9 cellular contexts compared by ENCODE assay signal in the genomic region with DNA sequence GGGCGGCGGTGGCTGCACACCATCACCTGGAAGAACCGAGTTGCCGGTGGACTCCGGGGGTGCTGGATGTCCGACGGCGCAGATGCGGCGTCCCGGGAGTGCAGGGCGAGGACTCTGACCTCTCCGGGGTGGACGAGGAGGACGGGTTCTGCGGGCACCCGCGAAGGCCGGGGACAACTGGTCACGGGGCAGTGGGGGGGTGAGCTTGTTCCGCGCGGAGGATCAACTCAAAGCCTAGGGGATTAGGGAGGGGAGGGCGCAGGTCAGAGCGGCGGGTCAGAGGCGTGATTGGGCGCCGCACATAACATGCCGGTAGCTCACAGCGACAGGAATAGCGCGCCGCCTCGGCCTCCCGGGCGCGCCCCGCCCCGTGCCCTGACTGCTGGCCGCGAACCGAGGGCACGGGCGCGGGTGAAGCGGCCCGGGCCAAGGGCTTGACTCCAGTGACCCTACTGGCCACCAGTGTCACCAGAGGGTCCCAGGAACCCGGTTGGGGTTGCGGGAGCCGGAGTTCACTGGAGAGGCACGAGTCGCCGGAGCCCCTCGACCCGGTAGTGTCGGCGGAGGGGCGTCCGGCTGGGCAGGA. TPM values are rescaled to one million over a fixed set of nuclear protein-coding genes. Genes with fewer than 3 reads are reported as not detected.
DNase-seq lines count a peak whose midpoint lies in the region; ATAC-seq and TF ChIP-seq lines count a peak whose summit lies in the region.
"Had no signal": no experiment of that assay in that cellular context is flagged by ENCODE, and none has a peak within 500 bp of the region (broad histone marks: within the 10 kb centered on the region; RNA-seq: fewer than 3 reads in every experiment).

A gene with protein sequence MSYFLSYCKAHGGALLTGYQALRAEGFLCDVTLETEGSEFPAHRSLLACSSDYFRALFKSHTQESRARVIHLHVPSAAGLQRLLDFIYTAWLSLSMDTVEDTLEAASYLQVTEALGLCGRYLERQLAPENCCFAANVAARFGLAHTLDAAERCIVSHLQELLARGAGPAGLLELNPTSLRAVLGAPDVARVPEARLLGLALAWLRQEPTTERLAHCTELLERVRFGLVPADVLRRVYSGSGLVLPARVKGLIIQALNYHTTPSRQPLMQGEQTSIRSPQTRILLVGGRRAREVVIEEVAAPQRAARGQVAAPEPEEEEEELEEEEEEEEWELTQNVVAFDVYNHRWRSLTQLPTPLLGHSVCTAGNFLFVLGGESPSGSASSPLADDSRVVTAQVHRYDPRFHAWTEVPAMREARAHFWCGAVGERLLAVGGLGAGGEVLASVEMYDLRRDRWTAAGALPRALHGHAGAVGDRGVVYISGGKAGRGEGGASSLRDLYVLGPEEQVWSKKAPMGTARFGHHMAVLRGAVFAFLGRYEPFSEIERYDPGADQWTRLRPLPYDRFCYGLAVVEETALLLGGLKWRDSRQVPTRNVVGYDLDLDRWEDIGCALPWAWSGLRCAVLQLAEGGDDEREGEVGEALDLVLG (minus strand): TSS at position 179 of the 586 bp plus-strand sequence. CDS start 542 bp downstream, outside the sequence.

- H3K27me3 ChIP-seq in kidney epithelial cell (ENCODE audit: control insufficient read depth, insufficient read depth, low read length) (peaks cover 10% of the 10 kb centered on the region), suprapubic skin (peaks cover 17% of the 10 kb centered on the region), prostate gland (replicated peaks; ENCODE audit: insufficient read depth) (no peaks in the 10 kb centered on the region)

- H3K4me3 ChIP-seq in kidney epithelial cell (ENCODE audit: low read depth, low read length), result peak within 1 kb of the TSS; percentile 25
- peak within 1 kb of the TSS; percentile 44 for H3K4me3 ChIP-seq in suprapubic skin
- no peak within 1 kb of the TSS for H3K4me3 ChIP-seq in prostate gland

- peaks cover 5% of the 10 kb centered on the region for H3K4me1 Mint-ChIP-seq in activated naive CD8-positive, alpha-beta T cell (ENCODE audit: low read depth)

- intact Hi-C loops in prostate gland (cut with DNase I), result no loop called here

- H3K36me3 ChIP-seq in kidney epithelial cell (ENCODE audit: control insufficient read depth, insufficient read depth, low read length) (no peaks in the 10 kb centered on the region), suprapubic skin (no peaks in the 10 kb centered on the region), prostate gland (no peaks in the 10 kb centered on the region)

- peak within 1 kb of the TSS; percentile 65 for H3K4me3 Mint-ChIP-seq in activated naive CD8-positive, alpha-beta T cell

- H3K9me3 Mint-ChIP-seq in activated naive CD8-positive, alpha-beta T cell (ENCODE audit: low read depth), result no peaks in the 10 kb centered on the region

- no peak within 1 kb of the TSS for H3K27ac Mint-ChIP-seq in activated naive CD8-positive, alpha-beta T cell

- peak; percentile 26 for DNase-seq in activated CD4-positive, alpha-beta T cell treated with anti-CD3 and anti-CD28 coated beads for 48 hours
- DNase-seq in activated CD4-positive, alpha-beta T cell treated with anti-CD3 and anti-CD28 coated beads for 1 hour, result no peak
- DNase-seq in kidney epithelial cell (ENCODE audit: low read depth), result no peak
- no peak for DNase-seq in suprapubic skin (ENCODE audit: low spot score in 2 of 2)
- no peak for DNase-seq in prostate gland (ENCODE audit: low spot score)
- no peak for DNase-seq in nucleus accumbens (lab: John Stamatoyannopoulos, UW)

- TF ChIP-seq EP300 in suprapubic skin (IDR thresholded peaks at IDR 0.05), result no peak

- H3K27ac ChIP-seq in suprapubic skin (no peak within 1 kb of the TSS), prostate gland (no peak within 1 kb of the TSS)

- no peaks in the 10 kb centered on the region for H3K27me3 Mint-ChIP-seq in activated naive CD8-positive, alpha-beta T cell

- WGBS in suprapubic skin, result 57% methylated on average over 25 of the region's 60 CpGs
- WGBS in prostate gland, result 13% methylated on average over 8 of the region's 60 CpGs

- H3K4me1 ChIP-seq in suprapubic skin (no peaks in the 10 kb centered on the region), prostate gland (replicated peaks) (no peaks in the 10 kb centered on the region)

- TF ChIP-seq CTCF in kidney epithelial cell (IDR thresholded peaks at IDR 0.05; ENCODE audit: insufficient read depth, low read length, poor library complexity, severe bottlenecking), result no peak
- TF ChIP-seq CTCF in suprapubic skin (IDR thresholded peaks at IDR 0.05), result no peak
- no peak for TF ChIP-seq CTCF in prostate gland (IDR thresholded peaks at IDR 0.05)

- no peak for ATAC-seq in GM19395 (IDR thresholded peaks at IDR 0.05; ENCODE audit: unreplicated experiment)

- H3K36me3 Mint-ChIP-seq in activated naive CD8-positive, alpha-beta T cell, result no peaks in the 10 kb centered on the region

- TF ChIP-seq POLR2A in suprapubic skin (IDR thresholded peaks at IDR 0.05) (no peak), prostate gland (IDR thresholded peaks at IDR 0.05) (no peak)

- H3K9me3 ChIP-seq in suprapubic skin (no peaks in the 10 kb centered on the region), prostate gland (no peaks in the 10 kb centered on the region)

RNA-seq across cellular contexts. Expression of the gene that starts here (rescaled TPM):
- total RNA-seq in kidney epithelial cell, result 0.04 TPM in 1 of 2 replicates, not detected in the other
- total RNA-seq in suprapubic skin, result under 1 TPM in 3 of 4 donors, not detected in 1; 0.10 to 0.81 (median 0.32) TPM
- total RNA-seq in prostate gland, result under 1 TPM in 1 of 2 donors, not detected in 1; 0.05 TPM
- total RNA-seq: fibroblast of villous mesenchyme had no signal

Comparison
In these comparisons a context has a peak if more than half of its experiments do, and no peak if none do; other contexts are left out.
1. H3K4me3 ChIP-seq: peak in kidney epithelial cell (single experiment) and suprapubic skin (single experiment); none in prostate gland (0 of 2).